Comparison of ENCODE assay signal across 1 cellular context in the genomic region with DNA sequence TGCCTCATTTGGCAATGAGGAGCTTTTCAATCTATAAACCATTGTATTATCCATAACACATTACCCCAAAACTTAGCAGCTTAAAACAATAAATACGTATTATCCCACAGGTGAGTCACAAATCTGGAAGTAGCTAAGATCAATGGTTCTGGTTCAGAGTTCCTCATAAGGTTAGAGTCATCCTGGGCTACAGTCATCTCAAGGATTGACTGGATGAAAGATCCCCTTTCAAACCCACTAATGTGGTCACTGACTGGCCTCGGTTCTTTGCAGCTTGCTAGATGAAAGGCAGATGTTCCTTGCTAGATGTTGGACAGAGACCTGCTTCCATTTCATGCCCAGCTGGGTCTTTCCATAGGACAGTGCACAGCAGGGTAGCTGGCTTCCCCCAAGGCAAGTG.
A peak's percentile ranks its signal among the peaks of the same experiment; 100 is the strongest.
TF ChIP-seq lines count a peak whose summit lies in the region.

No MANE protein-coding gene starts in this region.

TF ChIP-seq in HepG2, 621 proteins besides CTCF, POLR2A, EP300 and RAD21:
- TF ChIP-seq RBM22 (optimal IDR thresholded peaks at IDR 0.05; ENCODE audit: low read length): peak; percentile 13
- no peak for TF ChIP-seq ELF4 (CRISPR knock-in tag; IDR thresholded peaks at IDR 0.05; ENCODE audit: borderline replicate concordance)
